ENCODE assay signal across 9 cellular contexts in the genomic region with DNA sequence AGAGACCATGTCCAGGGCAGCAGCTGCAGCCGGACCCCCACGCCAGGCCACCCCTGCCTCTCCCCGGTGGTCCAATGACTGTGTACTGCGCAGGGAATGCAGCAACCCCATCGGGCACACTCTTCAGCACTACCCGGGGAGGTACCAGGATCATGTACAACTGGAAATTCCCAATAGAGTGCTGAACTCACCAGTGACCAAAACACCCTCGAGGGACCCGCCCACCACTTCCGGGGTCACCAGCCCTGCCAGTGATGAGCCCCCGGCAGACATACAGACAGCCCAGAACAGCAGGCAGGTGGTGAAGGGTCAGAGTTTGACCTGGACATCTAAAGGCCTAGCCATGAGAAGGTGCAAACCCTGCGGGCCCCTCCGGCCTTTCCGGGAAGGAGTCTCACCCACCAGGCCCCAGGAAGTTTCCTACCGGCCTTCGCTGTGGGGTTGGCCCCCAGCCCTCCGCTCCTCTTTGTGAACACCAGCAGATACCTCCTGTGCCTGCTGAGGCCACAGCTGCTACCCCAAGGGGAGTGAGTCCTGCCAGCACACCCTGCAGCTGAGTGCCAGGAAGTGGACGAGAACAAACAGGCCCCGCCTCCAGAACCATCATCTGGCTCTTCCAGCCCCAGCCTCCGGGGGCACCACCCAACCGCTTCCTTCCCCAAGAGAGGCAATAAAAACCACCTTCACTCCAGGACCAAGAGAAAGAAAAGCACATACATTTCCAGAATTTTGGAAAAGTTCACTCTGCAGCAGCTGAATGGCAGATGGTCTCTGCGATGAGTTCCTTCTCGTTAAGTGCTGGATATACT. TPM values are rescaled to one million over a fixed set of nuclear protein-coding genes. Genes with fewer than 3 reads are reported as not detected.
DNase-seq lines count a peak whose midpoint lies in the region; ATAC-seq, FAIRE-seq and TF ChIP-seq lines count a peak whose summit lies in the region.
"Had no signal": no experiment of that assay in that cellular context is flagged by ENCODE, and none has a peak within 500 bp of the region (broad histone marks: within the 10 kb centered on the region; RNA-seq: fewer than 3 reads in every experiment).

No MANE protein-coding gene starts in this region.

- peak; percentile 82 for ATAC-seq in HG02610 (IDR thresholded peaks at IDR 0.05; ENCODE audit: unreplicated experiment)

- H3K36me3 ChIP-seq in mucosa of stomach (ENCODE audit: control insufficient read depth, insufficient read depth, low read length) = peaks cover 31% of the 10 kb centered on the region

- H3K27me3 ChIP-seq in mucosa of stomach (ENCODE audit: control insufficient read depth, insufficient read depth, low read length) = no peaks in the 10 kb centered on the region

- H3K4me1 Mint-ChIP-seq in activated CD4-positive, alpha-beta memory T cell treated with anti-CD3 and anti-CD28 coated beads, Interleukin-2, amount 10 ng/mL, durations not matched to agents 7 days and 5 days = peaks cover 20% of the 10 kb centered on the region
- peaks cover 13% of the 10 kb centered on the region for H3K4me1 Mint-ChIP-seq in endothelial cell (ENCODE audit: unreplicated experiment)

- peak overlapping the region; percentile 19 for H3K9ac ChIP-seq in mucosa of stomach (ENCODE audit: low read length)

- H3K36me3 Mint-ChIP-seq in activated CD4-positive, alpha-beta memory T cell treated with anti-CD3 and anti-CD28 coated beads, Interleukin-2, amount 10 ng/mL, durations not matched to agents 7 days and 5 days (ENCODE audit: low read depth) = peaks cover 81% of the 10 kb centered on the region
- H3K36me3 Mint-ChIP-seq in endothelial cell (ENCODE audit: low read depth, unreplicated experiment) = peaks cover 47% of the 10 kb centered on the region

- H3K4me3 ChIP-seq in mucosa of stomach (ENCODE audit: low read length) = no peak overlapping the region

- TF ChIP-seq POLR2A in GM12891 (IDR thresholded peaks at IDR 0.05; ENCODE audit: low read depth, low read length) = no peak

- FAIRE-seq in GM12891 (lab: Jason Lieb, UNC) = peak; percentile 20

- no peak for TF ChIP-seq CTCF in endothelial cell (IDR thresholded peaks at IDR 0.05; ENCODE audit: unreplicated experiment)

- peak overlapping the region; percentile 80 for H3K27ac Mint-ChIP-seq in activated CD4-positive, alpha-beta memory T cell treated with anti-CD3 and anti-CD28 coated beads, Interleukin-2, amount 10 ng/mL, durations not matched to agents 7 days and 5 days
- H3K27ac Mint-ChIP-seq in endothelial cell (ENCODE audit: unreplicated experiment) = no peak overlapping the region

- no peaks in the 10 kb centered on the region for H3K9me3 ChIP-seq in mucosa of stomach (ENCODE audit: control insufficient read depth, low read length)

- peaks cover 20% of the 10 kb centered on the region for H3K4me1 ChIP-seq in mucosa of stomach (ENCODE audit: control insufficient read depth, insufficient read depth, low read length)

- H3K9me3 Mint-ChIP-seq in activated CD4-positive, alpha-beta memory T cell treated with anti-CD3 and anti-CD28 coated beads, Interleukin-2, amount 10 ng/mL, durations not matched to agents 7 days and 5 days = no peaks in the 10 kb centered on the region
- H3K9me3 Mint-ChIP-seq in endothelial cell (ENCODE audit: unreplicated experiment) = no peaks in the 10 kb centered on the region

- H3K27me3 Mint-ChIP-seq in activated CD4-positive, alpha-beta memory T cell treated with anti-CD3 and anti-CD28 coated beads, Interleukin-2, amount 10 ng/mL, durations not matched to agents 7 days and 5 days = no peaks in the 10 kb centered on the region
- no peaks in the 10 kb centered on the region for H3K27me3 Mint-ChIP-seq in endothelial cell (ENCODE audit: unreplicated experiment)

- peak; percentile 53 for DNase-seq in GM12891 (ENCODE audit: insufficient read length, low spot score)
- DNase-seq in NCI-H446 (lab: John Stamatoyannopoulos, UW) = peak; percentile 24 to 59
- peak; percentile 80 for DNase-seq in activated CD4-positive, alpha-beta memory T cell treated with anti-CD3 and anti-CD28 coated beads, Interleukin-2, amount 10 ng/mL, durations not matched to agents 7 days and 5 days
- DNase-seq in endothelial cell (ENCODE audit: low spot score) = peak; percentile 49
- peak; percentile 48 for DNase-seq in stimulated activated naive CD4-positive, alpha-beta T cell treated with Interleukin-2 at 50 U/mL for 16 hours (lab: John Stamatoyannopoulos, UW)
- DNase-seq in DMS153 treated with DMSO at 0.1 percent for 48 hours (lab: John Stamatoyannopoulos, UW; ENCODE audit: unreplicated experiment) = no peak

- peak overlapping the region; percentile 70 for H3K4me3 Mint-ChIP-seq in activated CD4-positive, alpha-beta memory T cell treated with anti-CD3 and anti-CD28 coated beads, Interleukin-2, amount 10 ng/mL, durations not matched to agents 7 days and 5 days
- H3K4me3 Mint-ChIP-seq in endothelial cell (ENCODE audit: unreplicated experiment) = no peak overlapping the region

- POLR2A ChIA-PET in activated CD4-positive, alpha-beta memory T cell treated with anti-CD3 and anti-CD28 coated beads, Interleukin-2, amount 10 ng/mL, durations not matched to agents 7 days and 5 days (lab: Charles Lee) = interaction anchor here (1.1 to 2.9 kb wide), 3 partner anchors 10 to 20 kb away, joined by 3 to 14 read pairs (median 3); a partner anchor contains a TSS

- CTCF ChIA-PET in activated CD4-positive, alpha-beta memory T cell treated with anti-CD3 and anti-CD28 coated beads, Interleukin-2, amount 10 ng/mL, durations not matched to agents 7 days and 5 days (lab: Charles Lee) = interaction anchor here (0.6 to 2.0 kb wide), 12 partner anchors 11 to 324 kb away, joined by 3 to 11 read pairs (median 4); a partner anchor contains a TSS

TF ChIP-seq in GM12891, 5 proteins besides CTCF, POLR2A, EP300 and RAD21:
- TF ChIP-seq SPI1 (IDR thresholded peaks at IDR 0.05; ENCODE audit: low read depth, low read length) (peak; percentile 33; the same call in 1 of the 2 replicates), POU2F2 (IDR thresholded peaks at IDR 0.05; ENCODE audit: low read depth, low read length) (no peak), TAF1 (IDR thresholded peaks at IDR 0.05; ENCODE audit: low read depth, low read length) (no peak)
TF ChIP-seq in GM12891: peak in this region for 1.

RNA-seq across cellular contexts. Expression of a gene that starts 5.0 kb away (rescaled TPM):
- polyA plus RNA-seq in GM12891 (2012; ENCODE audit: low read depth, missing spikeins) = 0.14 TPM
- under 1 TPM in 1 of 2 experiments, not detected in 1; 0.20 TPM for total RNA-seq in activated CD4-positive, alpha-beta memory T cell treated with anti-CD3 and anti-CD28 coated beads, Interleukin-2, amount 10 ng/mL, durations not matched to agents 7 days and 5 days
- not detected for total RNA-seq in endothelial cell (ENCODE audit: unreplicated experiment)
- total RNA-seq: glomerular endothelial cell had no signal

RNA-seq across cellular contexts. Expression of a gene that starts 17.1 kb away (rescaled TPM):
- 30.8 TPM for polyA plus RNA-seq in GM12891 (2012; ENCODE audit: low read depth, missing spikeins)
- 10 to 100 TPM; 21.9 to 22.3 TPM for total RNA-seq in activated CD4-positive, alpha-beta memory T cell treated with anti-CD3 and anti-CD28 coated beads, Interleukin-2, amount 10 ng/mL, durations not matched to agents 7 days and 5 days
- 25.3 TPM for total RNA-seq in endothelial cell (ENCODE audit: unreplicated experiment)

RNA-seq across cellular contexts. Expression of a gene that starts 17.4 kb away (rescaled TPM):
- 9.2 TPM for polyA plus RNA-seq in GM12891 (2012; ENCODE audit: low read depth, missing spikeins)
- total RNA-seq in activated CD4-positive, alpha-beta memory T cell treated with anti-CD3 and anti-CD28 coated beads, Interleukin-2, amount 10 ng/mL, durations not matched to agents 7 days and 5 days = 10 to 100 TPM; 19.7 to 21.2 TPM
- 16.3 TPM for total RNA-seq in endothelial cell (ENCODE audit: unreplicated experiment)

RNA-seq across cellular contexts. Expression of a gene that starts 32.8 kb away (rescaled TPM):
- 42.4 TPM for polyA plus RNA-seq in GM12891 (2012; ENCODE audit: low read depth, missing spikeins)
- total RNA-seq in activated CD4-positive, alpha-beta memory T cell treated with anti-CD3 and anti-CD28 coated beads, Interleukin-2, amount 10 ng/mL, durations not matched to agents 7 days and 5 days = 100 to 1,000 TPM; 118 to 124 TPM
- total RNA-seq in endothelial cell (ENCODE audit: unreplicated experiment) = 61.4 TPM

RNA-seq across cellular contexts. Expression of a gene that starts 55.7 kb away (rescaled TPM):
- 0.05 TPM for polyA plus RNA-seq in GM12891 (2012; ENCODE audit: low read depth, missing spikeins)
- not detected for total RNA-seq in activated CD4-positive, alpha-beta memory T cell treated with anti-CD3 and anti-CD28 coated beads, Interleukin-2, amount 10 ng/mL, durations not matched to agents 7 days and 5 days
- 0.44 TPM for total RNA-seq in endothelial cell (ENCODE audit: unreplicated experiment)
- total RNA-seq: glomerular endothelial cell had no signal
